Comparison of ENCODE assay signal across 8 cellular contexts in genomic region chr2:162072181-162072702, GRCh38. TPM values are rescaled to one million over a fixed set of nuclear protein-coding genes. Genes with fewer than 3 reads are reported as not detected.
DNase-seq lines count a peak whose midpoint lies in the region; ATAC-seq, FAIRE-seq and TF ChIP-seq lines count a peak whose summit lies in the region.

No MANE protein-coding gene starts in this region.

- no peak overlapping the region for H3K18ac ChIP-seq in mesendoderm (ENCODE audit: low read length)

- no peak overlapping the region for H4K8ac ChIP-seq in mesendoderm (ENCODE audit: low read depth, low read length)

- H3K56ac ChIP-seq in mesendoderm (ENCODE audit: low read length): no peak overlapping the region

- no peaks in the 10 kb centered on the region for H3K79me1 ChIP-seq in mesendoderm (ENCODE audit: low read length)

- TF ChIP-seq CTCF in bronchial epithelial cell (IDR thresholded peaks at IDR 0.05; ENCODE audit: insufficient read depth, low read length, severe bottlenecking): no peak

- H3K23ac ChIP-seq in mesendoderm (ENCODE audit: low read length): no peak overlapping the region

- no peak overlapping the region for H3K9ac ChIP-seq in mesendoderm (ENCODE audit: low read length)

- no peak overlapping the region for H3K4ac ChIP-seq in mesendoderm (ENCODE audit: low read depth, low read length)

- H2BK120ac ChIP-seq in mesendoderm (ENCODE audit: low read depth, low read length): no peak overlapping the region

- ATAC-seq in GM19324 (IDR thresholded peaks at IDR 0.05; ENCODE audit: low FRiP score, unreplicated experiment) (peak; percentile 58), HG03196 (IDR thresholded peaks at IDR 0.05; ENCODE audit: unreplicated experiment) (peak; percentile 54)
- peak; percentile 79 for ATAC-seq in stimulated activated naive CD8-positive, alpha-beta T cell treated with anti-CD3 and anti-CD28 coated beads, Interleukin-15, Interleukin-2, amounts not matched to agents 100 U/mL and 50 U/mL, for 24 hours

- no peak overlapping the region for H2AK5ac ChIP-seq in mesendoderm (ENCODE audit: low read length)

- no peaks in the 10 kb centered on the region for H3K79me2 ChIP-seq in mesendoderm (ENCODE audit: control insufficient read depth, insufficient read depth, low read length)

- H3K27ac ChIP-seq in mesendoderm (ENCODE audit: low read depth, low read length): no peak overlapping the region

- H3K36me3 ChIP-seq in bronchial epithelial cell (ENCODE audit: control insufficient read depth, insufficient read depth, low read length): no peaks in the 10 kb centered on the region
- no peaks in the 10 kb centered on the region for H3K36me3 ChIP-seq in mesendoderm (ENCODE audit: control insufficient read depth, insufficient read depth, low read length)

- no peak overlapping the region for H2BK15ac ChIP-seq in mesendoderm (replicated peaks; ENCODE audit: low read depth)

- no peak for FAIRE-seq in bronchial epithelial cell (lab: Jason Lieb, UNC)

- H2BK5ac ChIP-seq in mesendoderm (ENCODE audit: low read length): no peak overlapping the region

- no peak overlapping the region for H3K4me2 ChIP-seq in mesendoderm (ENCODE audit: low read length)

- no peak overlapping the region for H3K4me3 ChIP-seq in bronchial epithelial cell (ENCODE audit: low read depth, low read length)
- no peak overlapping the region for H3K4me3 ChIP-seq in mesendoderm (ENCODE audit: low read length)

- peaks cover 10% of the 10 kb centered on the region for H3K4me1 ChIP-seq in mesendoderm (ENCODE audit: control insufficient read depth, low read depth, low read length)

- DNase-seq in AG08395 (ENCODE audit: low spot score): peak; percentile 47
- peak; percentile 47 for DNase-seq in bronchial epithelial cell (ENCODE audit: low read depth)
- DNase-seq in stimulated activated naive CD8-positive, alpha-beta T cell treated with anti-CD3 and anti-CD28 coated beads, Interleukin-15, Interleukin-2, amounts not matched to agents 100 U/mL and 50 U/mL, for 24 hours: no peak
- no peak for DNase-seq in activated effector memory CD4-positive, alpha-beta T cell treated with anti-CD3 and anti-CD28 coated beads, Interleukin-2, amount 50 U/mL, for 16 hours
- DNase-seq in SK-N-DZ (ENCODE audit: low spot score): no peak
- no peak for DNase-seq in mesendoderm

- H3K27me3 ChIP-seq in bronchial epithelial cell (ENCODE audit: control insufficient read depth, insufficient read depth, low read length) (peaks cover 5% of the 10 kb centered on the region), mesendoderm (ENCODE audit: insufficient read depth, low read length, poor library complexity) (peaks cover 3% of the 10 kb centered on the region)

- H4K5ac ChIP-seq in mesendoderm (ENCODE audit: low read length): no peak overlapping the region

RNA-seq across cellular contexts. Expression of gene DPP4, which starts 1.8 kb away (rescaled TPM):
- total RNA-seq in bronchial epithelial cell: 1.4 and 2.9 TPM in 2 replicates
- not detected in 2 replicates for polyA plus RNA-seq in SK-N-DZ (2014; cell fraction: cytosol; rRNA removed)
- not detected in 2 replicates for polyA plus RNA-seq in SK-N-DZ (2014; cell fraction: nucleus; rRNA removed)
- polyA plus RNA-seq in mesendoderm (2013, experiment 1 of 2): 0.49 TPM
- polyA plus RNA-seq in mesendoderm (2013, experiment 2 of 2): 0.57 TPM

Comparison
In these comparisons a context has a peak if more than half of its experiments do, and no peak if none do; other contexts are left out.
1. DNase-seq: peak in AG08395 (single experiment) and bronchial epithelial cell (single experiment); none in stimulated activated naive CD8-positive, alpha-beta T cell treated with anti-CD3 and anti-CD28 coated beads, Interleukin-15, Interleukin-2, amounts not matched to agents 100 U/mL and 50 U/mL, for 24 hours (single experiment), activated effector memory CD4-positive, alpha-beta T cell treated with anti-CD3 and anti-CD28 coated beads, Interleukin-2, amount 50 U/mL, for 16 hours (single experiment), SK-N-DZ (single experiment) and mesendoderm (single experiment).
2. Peak in every context shown above with its lines, with median percentiles within 50 percentile points of each other: ATAC-seq.